Comparison of ENCODE assay signal across 15 cellular contexts in the genomic region with DNA sequence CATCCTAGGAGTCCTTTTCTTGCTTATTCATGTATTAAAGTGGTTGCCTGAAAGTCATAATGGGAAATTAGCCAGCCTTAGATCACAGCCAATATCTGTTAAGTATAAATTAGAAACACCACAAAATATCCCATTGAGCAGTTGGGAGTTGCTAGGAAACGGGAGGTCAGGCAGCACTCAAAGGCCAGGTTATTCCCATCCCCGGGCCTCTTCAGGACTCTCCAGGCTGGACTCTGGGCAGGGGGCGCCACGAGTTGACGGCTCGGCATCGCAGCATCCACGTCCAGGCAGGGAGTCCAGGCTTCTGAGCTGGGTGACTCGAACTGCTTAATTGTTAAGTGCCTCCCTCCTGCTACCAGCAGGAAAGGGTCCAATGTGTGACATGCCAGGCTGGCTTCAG.
A peak's percentile ranks its signal among the peaks of the same experiment; 100 is the strongest.
DNase-seq lines count a peak whose midpoint lies in the region; ATAC-seq and TF ChIP-seq lines count a peak whose summit lies in the region.
"Had no signal": no experiment of that assay in that cellular context is flagged by ENCODE, and none has a peak within 500 bp of the region (broad histone marks: within the 10 kb centered on the region; RNA-seq: fewer than 3 reads in every experiment).

No MANE protein-coding gene starts in this region.

- H3K27ac ChIP-seq in HUES6 (ENCODE audit: low read depth, low read length): 0 out of 2 replicates have a peak overlapping the region, but pooled peaks have one; percentile 5
- H3K27ac ChIP-seq in tibial nerve: no peak overlapping the region
- H3K27ac ChIP-seq: colonic mucosa had no signal

- no peak for TF ChIP-seq EP300 in tibial nerve (IDR thresholded peaks at IDR 0.05)

- ATAC-seq in GM19351 (IDR thresholded peaks at IDR 0.05; ENCODE audit: unreplicated experiment) (no peak), HG03135 (IDR thresholded peaks at IDR 0.05; ENCODE audit: unreplicated experiment) (no peak)
- ATAC-seq: left lobe of liver had no signal

- WGBS in tibial nerve, 2 donors: 67 to 78% methylated on average over 9 of the region's 9 CpGs

- no peak for TF ChIP-seq CTCF in tibial nerve (IDR thresholded peaks at IDR 0.05)

- no peak overlapping the region for H3K4me3 ChIP-seq in HUES6 (ENCODE audit: low read depth, low read length)
- no peak overlapping the region for H3K4me3 ChIP-seq in tibial nerve
- H3K4me3 ChIP-seq: colonic mucosa had no signal

- H3K36me3 ChIP-seq in HUES6 (ENCODE audit: control insufficient read depth, insufficient read depth, low read length) (peaks cover 29% of the 10 kb centered on the region), tibial nerve (no peaks in the 10 kb centered on the region)
- H3K36me3 ChIP-seq: colonic mucosa had no signal

- TF ChIP-seq POLR2A in tibial nerve (IDR thresholded peaks at IDR 0.05): no peak

- H3K9me3 ChIP-seq in HUES6 (ENCODE audit: control insufficient read depth, insufficient read depth, low read depth, low read length): no peaks in the 10 kb centered on the region
- no peaks in the 10 kb centered on the region for H3K9me3 ChIP-seq in tibial nerve
- H3K9me3 ChIP-seq: colonic mucosa had no signal

- H3K4me1 ChIP-seq in HUES6 (ENCODE audit: control insufficient read depth, insufficient read depth, low read length) (peaks cover 38% of the 10 kb centered on the region), tibial nerve (peaks cover 0 to 18% (median 5%) of the 10 kb centered on the region in 4 donors)
- H3K4me1 ChIP-seq: colonic mucosa had no signal

- H3K27me3 ChIP-seq in HUES6 (ENCODE audit: control insufficient read depth, insufficient read depth, low read length): no peaks in the 10 kb centered on the region
- H3K27me3 ChIP-seq in tibial nerve: no peaks in the 10 kb centered on the region
- H3K27me3 ChIP-seq: colonic mucosa had no signal

- no peak overlapping the region for H3K9ac ChIP-seq in HUES6 (ENCODE audit: low read length)

- DNase-seq in anterior cingulate cortex (lab: John Stamatoyannopoulos, UW) (peak in 45 of 58 donors; percentile 6 to 84 (median 55)), islet precursor cell (peak; percentile 73), putamen (ENCODE audit: low spot score) (peak; percentile 70), tibial nerve (ENCODE audit: low spot score in 2 of 2) (no peak)
- DNase-seq: activated CD4-positive, alpha-beta T cell treated with anti-CD3 and anti-CD28 coated beads, Interleukin-2, amount 50 U/mL, for 1 hour; activated naive CD4-positive, alpha-beta T cell treated with anti-CD3 and anti-CD28 coated beads for 36 hours; colonic mucosa; COR-L47; NCI-H1436; stimulated activated CD4-positive, alpha-beta T cell treated with anti-CD3 and anti-CD28 coated beads, Interleukin-4, amount 100 ng/mL, for 24 hours; SW 1271 had no signal

Comparison
In these comparisons a context has a peak if more than half of its experiments do, and no peak if none do; other contexts are left out.
1. DNase-seq: peak in anterior cingulate cortex (45 of 58), islet precursor cell (single experiment) and putamen (single experiment); none in tibial nerve (0 of 2).